In the genomic region with DNA sequence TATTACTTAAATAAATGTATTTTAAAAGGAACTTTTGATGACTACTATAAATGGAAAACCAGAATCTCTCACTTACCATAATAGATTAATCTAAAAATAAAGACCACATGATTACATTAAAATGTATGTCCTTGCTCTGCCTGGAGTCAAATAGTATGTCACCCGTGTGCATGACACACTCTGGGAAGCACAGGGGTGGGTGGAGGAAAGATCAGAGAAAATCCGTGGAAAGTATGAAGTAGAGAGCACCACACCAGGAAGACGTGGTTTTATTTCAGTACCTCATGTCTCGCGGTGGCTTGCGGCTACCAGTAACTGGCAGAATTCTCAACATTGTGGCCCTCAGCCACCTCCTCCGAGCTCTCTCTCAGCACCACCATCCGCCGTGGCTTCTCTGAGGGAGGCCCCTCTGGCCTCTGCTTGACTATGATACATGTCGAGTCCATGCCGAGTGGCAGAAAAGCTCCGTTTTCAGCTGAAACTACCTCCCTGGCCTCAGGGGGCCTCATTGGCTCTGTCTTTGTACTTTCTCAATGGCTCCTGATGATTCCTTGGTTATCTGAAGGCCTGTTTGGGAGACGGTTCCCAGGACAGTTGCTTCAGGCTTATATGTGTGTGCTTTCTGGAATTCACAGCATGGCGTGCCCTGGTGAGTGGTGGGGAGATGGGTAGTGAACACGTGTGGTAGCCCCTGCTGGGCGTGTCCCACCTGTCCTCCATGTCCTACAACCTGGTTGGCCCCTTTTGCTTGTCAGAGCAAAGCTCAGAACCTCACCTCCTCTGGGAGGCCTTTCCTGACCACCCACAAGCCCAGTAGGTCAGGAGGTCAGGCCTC, we compare ENCODE assay signal across 1 cellular context.
TF ChIP-seq lines count a peak whose summit lies in the region.

No MANE protein-coding gene starts in this region.

TF ChIP-seq in H1, 55 proteins besides CTCF, POLR2A, EP300 and RAD21:
- no peak for TF ChIP-seq YY1 (IDR thresholded peaks at IDR 0.05; ENCODE audit: low read depth, low read length)
TF ChIP-seq in H1: peak in this region for 0.
